1 cellular context compared by ENCODE assay signal in the genomic region with DNA sequence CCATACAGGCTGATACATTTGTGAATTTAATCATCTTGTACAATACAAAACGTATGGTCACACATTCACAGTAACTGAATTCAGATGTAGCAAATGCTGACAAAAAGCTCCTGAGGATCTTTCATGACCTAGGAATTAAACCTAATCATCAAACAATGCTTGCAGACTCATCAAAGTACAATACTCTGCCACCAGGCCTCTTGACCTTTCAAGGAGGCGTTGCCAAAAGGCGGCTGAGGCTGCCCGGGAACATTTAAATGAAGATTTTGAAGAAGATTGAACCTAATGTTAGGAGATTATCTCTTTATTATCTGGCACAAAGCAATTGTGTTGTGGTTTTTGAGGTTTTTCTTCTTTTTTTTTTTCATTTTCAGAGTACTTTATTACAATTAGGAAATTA.
TF ChIP-seq lines count a peak whose summit lies in the region.

No MANE protein-coding gene starts in this region.

TF ChIP-seq in H1, 55 proteins besides CTCF, POLR2A, EP300 and RAD21 (continued from another document):
- TF ChIP-seq, protein P1, sequence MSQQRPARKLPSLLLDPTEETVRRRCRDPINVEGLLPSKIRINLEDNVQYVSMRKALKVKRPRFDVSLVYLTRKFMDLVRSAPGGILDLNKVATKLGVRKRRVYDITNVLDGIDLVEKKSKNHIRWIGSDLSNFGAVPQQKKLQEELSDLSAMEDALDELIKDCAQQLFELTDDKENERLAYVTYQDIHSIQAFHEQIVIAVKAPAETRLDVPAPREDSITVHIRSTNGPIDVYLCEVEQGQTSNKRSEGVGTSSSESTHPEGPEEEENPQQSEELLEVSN (IDR thresholded peaks at IDR 0.05), result no peak
- no peak for TF ChIP-seq HDAC2 (IDR thresholded peaks at IDR 0.05; ENCODE audit: borderline replicate concordance in 1 of 2, low read depth in 2 of 2, low read length in 2 of 2)
- no peak for TF ChIP-seq JUND (IDR thresholded peaks at IDR 0.05; ENCODE audit: low read length)
- no peak for TF ChIP-seq NRF1 (IDR thresholded peaks at IDR 0.05; ENCODE audit: low read depth, low read length)
- no peak for TF ChIP-seq RXRA (IDR thresholded peaks at IDR 0.05; ENCODE audit: insufficient read depth, low read depth, low read length)
- TF ChIP-seq, protein P2, sequence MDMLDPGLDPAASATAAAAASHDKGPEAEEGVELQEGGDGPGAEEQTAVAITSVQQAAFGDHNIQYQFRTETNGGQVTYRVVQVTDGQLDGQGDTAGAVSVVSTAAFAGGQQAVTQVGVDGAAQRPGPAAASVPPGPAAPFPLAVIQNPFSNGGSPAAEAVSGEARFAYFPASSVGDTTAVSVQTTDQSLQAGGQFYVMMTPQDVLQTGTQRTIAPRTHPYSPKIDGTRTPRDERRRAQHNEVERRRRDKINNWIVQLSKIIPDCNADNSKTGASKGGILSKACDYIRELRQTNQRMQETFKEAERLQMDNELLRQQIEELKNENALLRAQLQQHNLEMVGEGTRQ (IDR thresholded peaks at IDR 0.05; ENCODE audit: low read length), result no peak
- TF ChIP-seq TAF1 (IDR thresholded peaks at IDR 0.05; ENCODE audit: low read depth, low read length), result no peak
- TF ChIP-seq POU5F1 (IDR thresholded peaks at IDR 0.05; ENCODE audit: low read depth, low read length), result no peak
- TF ChIP-seq TBP (IDR thresholded peaks at IDR 0.05; ENCODE audit: low read depth, low read length), result no peak
- no peak for TF ChIP-seq HDAC6 (IDR thresholded peaks at IDR 0.05; ENCODE audit: low read depth, low read length)
